Comparison of ENCODE assay signal across 8 cellular contexts in genomic region chr7:46819819-46820218, GRCh38.
"Had no signal": no experiment of that assay in that cellular context is flagged by ENCODE, and none has a peak within 500 bp of the region (broad histone marks: within the 10 kb centered on the region; RNA-seq: fewer than 3 reads in every experiment).

No MANE protein-coding gene starts in this region.

- FAIRE-seq: G401.6, GM12878, GM12891, GM12892, GM18507, GM19239 had no signal

- DNase-seq: GDM1, GF-D8 had no signal

- H3K4me3 ChIP-seq: GM12878 had no signal

- ATAC-seq: GM12878 had no signal
